ENCODE assay signal across 18 cellular contexts in genomic region chr9:83794051-83794450, GRCh38. TPM values are rescaled to one million over a fixed set of nuclear protein-coding genes. Genes with fewer than 3 reads are reported as not detected.
A peak's percentile ranks its signal among the peaks of the same experiment; 100 is the strongest.
DNase-seq lines count a peak whose midpoint lies in the region; ATAC-seq lines count a peak whose summit lies in the region.
"Had no signal": no experiment of that assay in that cellular context is flagged by ENCODE, and none has a peak within 500 bp of the region (broad histone marks: within the 10 kb centered on the region; RNA-seq: fewer than 3 reads in every experiment).

No MANE protein-coding gene starts in this region.

- CTCF ChIA-PET in activated CD4-positive, alpha-beta memory T cell treated with anti-CD3 and anti-CD28 coated beads for 36 hours (lab: Charles Lee) = interaction anchor here (0.5 kb wide), 1 partner anchor 378 kb away, joined by 3 read pairs; no protein-coding TSS in a partner anchor

- POLR2A ChIA-PET in activated CD4-positive, alpha-beta memory T cell treated with anti-CD3 and anti-CD28 coated beads for 36 hours (lab: Charles Lee) = no interaction called here

- intact Hi-C loops in sciatic nerve (cut with DNase I) = no loop called here
- intact Hi-C loops in activated CD4-positive, alpha-beta memory T cell treated with anti-CD3 and anti-CD28 coated beads for 36 hours (cut with micrococcal nuclease) = no loop called here

- H3K36me3 Mint-ChIP-seq in T-helper 2 cell treated with Interferon-gamma antibody and Interleukin-4, amounts not matched to agents 5 μg/mL and 100 μg/mL, for 36 hours (ENCODE audit: low read depth) = peaks cover 1% of the 10 kb centered on the region
- peaks cover 7% of the 10 kb centered on the region for H3K36me3 Mint-ChIP-seq in IgD-negative memory B cell
- peaks cover 6% of the 10 kb centered on the region for H3K36me3 Mint-ChIP-seq in activated CD4-positive, alpha-beta memory T cell treated with anti-CD3 and anti-CD28 coated beads for 36 hours

- no peak overlapping the region for H3K4me3 Mint-ChIP-seq in T-helper 2 cell treated with Interferon-gamma antibody and Interleukin-4, amounts not matched to agents 5 μg/mL and 100 μg/mL, for 36 hours
- H3K4me3 Mint-ChIP-seq in IgD-negative memory B cell = no peak overlapping the region
- no peak overlapping the region for H3K4me3 Mint-ChIP-seq in activated CD4-positive, alpha-beta memory T cell treated with anti-CD3 and anti-CD28 coated beads for 36 hours
- H3K4me3 Mint-ChIP-seq: CD8-positive, alpha-beta memory T cell; HFFc6 had no signal

- peaks cover 3% of the 10 kb centered on the region for H3K4me1 Mint-ChIP-seq in T-helper 2 cell treated with Interferon-gamma antibody and Interleukin-4, amounts not matched to agents 5 μg/mL and 100 μg/mL, for 36 hours (ENCODE audit: low read depth)
- H3K4me1 Mint-ChIP-seq in IgD-negative memory B cell = peaks cover 0 to 1% (median 0%) of the 10 kb centered on the region in 3 donors
- H3K4me1 Mint-ChIP-seq in activated CD4-positive, alpha-beta memory T cell treated with anti-CD3 and anti-CD28 coated beads for 36 hours (ENCODE audit: low read depth) = peaks cover 3% of the 10 kb centered on the region

- no peak for DNase-seq in T-helper 2 cell treated with Interferon-gamma antibody and Interleukin-4, amounts not matched to agents 5 μg/mL and 100 μg/mL, for 36 hours (ENCODE audit: low spot score)
- no peak for DNase-seq in T-helper 2 cell
- peak; percentile 3 for DNase-seq in fibroblast of peridontal ligament (ENCODE audit: extremely low read depth)
- no peak for DNase-seq in sciatic nerve (ENCODE audit: low spot score)
- no peak for DNase-seq in activated CD4-positive, alpha-beta memory T cell treated with anti-CD3 and anti-CD28 coated beads for 36 hours
- no peak for DNase-seq in SIG-M5 (lab: John Stamatoyannopoulos, UW)
- DNase-seq: CD8-positive, alpha-beta memory T cell; DND-41; GDM1; HFFc6; MV-4-11; NCI-H1417 treated with DMSO at 0.1 percent for 48 hours; NCI-H1930; NCI-H2171; NCI-H82 had no signal

- peak overlapping the region; percentile 26 for H3K27ac Mint-ChIP-seq in T-helper 2 cell treated with Interferon-gamma antibody and Interleukin-4, amounts not matched to agents 5 μg/mL and 100 μg/mL, for 36 hours
- peak overlapping the region in 2 of 3 donors; percentile 30 to 34 for H3K27ac Mint-ChIP-seq in IgD-negative memory B cell
- no peak overlapping the region for H3K27ac Mint-ChIP-seq in activated CD4-positive, alpha-beta memory T cell treated with anti-CD3 and anti-CD28 coated beads for 36 hours
- H3K27ac Mint-ChIP-seq: HFFc6 had no signal

- no peaks in the 10 kb centered on the region for H3K9me3 Mint-ChIP-seq in T-helper 2 cell treated with Interferon-gamma antibody and Interleukin-4, amounts not matched to agents 5 μg/mL and 100 μg/mL, for 36 hours
- no peaks in the 10 kb centered on the region for H3K9me3 Mint-ChIP-seq in IgD-negative memory B cell
- H3K9me3 Mint-ChIP-seq in activated CD4-positive, alpha-beta memory T cell treated with anti-CD3 and anti-CD28 coated beads for 36 hours = no peaks in the 10 kb centered on the region
- H3K9me3 Mint-ChIP-seq: CD8-positive, alpha-beta memory T cell; HFFc6 had no signal

- no peaks in the 10 kb centered on the region for H3K27me3 Mint-ChIP-seq in T-helper 2 cell treated with Interferon-gamma antibody and Interleukin-4, amounts not matched to agents 5 μg/mL and 100 μg/mL, for 36 hours (ENCODE audit: low read depth)
- no peaks in the 10 kb centered on the region for H3K27me3 Mint-ChIP-seq in IgD-negative memory B cell
- H3K27me3 Mint-ChIP-seq in activated CD4-positive, alpha-beta memory T cell treated with anti-CD3 and anti-CD28 coated beads for 36 hours = no peaks in the 10 kb centered on the region
- H3K27me3 Mint-ChIP-seq: CD8-positive, alpha-beta memory T cell had no signal

- peak; percentile 59 for ATAC-seq in GM18867 (IDR thresholded peaks at IDR 0.05; ENCODE audit: unreplicated experiment)
- no peak for ATAC-seq in sciatic nerve
- ATAC-seq: Panc1 had no signal

RNA-seq across cellular contexts. Expression of gene GKAP1, which starts 23.5 kb away (rescaled TPM):
- polyA plus RNA-seq in IgD-negative memory B cell = 8.6 TPM
- 11.5 TPM for total RNA-seq in sciatic nerve
- total RNA-seq in activated CD4-positive, alpha-beta memory T cell treated with anti-CD3 and anti-CD28 coated beads for 36 hours = 1 to 10 TPM; 4.2 to 4.6 TPM
